ENCODE assay signal across 16 cellular contexts in genomic region chr17:35265071-35265470, GRCh38.
"Had no signal": no experiment of that assay in that cellular context is flagged by ENCODE, and none has a peak within 500 bp of the region (broad histone marks: within the 10 kb centered on the region; RNA-seq: fewer than 3 reads in every experiment).

No MANE protein-coding gene starts in this region.

- H3K36me3 ChIP-seq: SJCRH30 had no signal

- DNase-seq: activated CD4-positive, alpha-beta T cell treated with anti-CD3 and anti-CD28 coated beads, Interleukin-2, amount 50 U/mL, for 4 hours; activated CD8-positive, alpha-beta memory T cell treated with anti-CD3 and anti-CD28 coated beads, Interleukin-2, amount 50 U/mL, for 4 hours; aorta; cerebellar nuclear complex; effector CD8-positive, alpha-beta T cell; head of caudate nucleus; left colon; sigmoid colon; stimulated activated CD4-positive, alpha-beta T cell treated with anti-CD3 and anti-CD28 coated beads, Interleukin-2, amount 100 ng/mL, for 24 hours; T-helper 9 cell had no signal

- H3K4me1 Mint-ChIP-seq: mesothelial cell of epicardium had no signal

- H3K9ac ChIP-seq: parathyroid adenoma had no signal

- H3K4me3 Mint-ChIP-seq: mesothelial cell of epicardium had no signal

- H3K27ac ChIP-seq: parathyroid adenoma, sigmoid colon, SJCRH30 had no signal

- H3K27me3 ChIP-seq: sigmoid colon, SJCRH30 had no signal

- H3K4me3 ChIP-seq: lung, sigmoid colon, SJCRH30 had no signal

- H3K27ac Mint-ChIP-seq: activated T-helper 2 cell treated with anti-CD3 and anti-CD28 coated beads, Interferon-gamma antibody, Interleukin-2, Interleukin-4, amounts not matched to agents 10 μg/mL and 5 μg/mL and 100 μg/mL, durations not matched to agents 14 hours and 24 hours and 36 hours; mesothelial cell of epicardium had no signal

- FAIRE-seq: frontal cortex had no signal

- ATAC-seq: left colon had no signal

- H3K9me3 Mint-ChIP-seq: activated T-helper 2 cell treated with anti-CD3 and anti-CD28 coated beads, Interferon-gamma antibody, Interleukin-2, Interleukin-4, amounts not matched to agents 10 μg/mL and 5 μg/mL and 100 μg/mL, durations not matched to agents 14 hours and 24 hours and 36 hours; mesothelial cell of epicardium had no signal

- H3K4me1 ChIP-seq: parathyroid adenoma, sigmoid colon had no signal

- H3K9me3 ChIP-seq: sigmoid colon, SJCRH30 had no signal
